13 cellular contexts compared by ENCODE assay signal in genomic region chr1:183164350-183164749, GRCh38. TPM values are rescaled to one million over a fixed set of nuclear protein-coding genes. Genes with fewer than 3 reads are reported as not detected.
DNase-seq lines count a peak whose midpoint lies in the region; ATAC-seq and TF ChIP-seq lines count a peak whose summit lies in the region.
"Had no signal": no experiment of that assay in that cellular context is flagged by ENCODE, and none has a peak within 500 bp of the region (broad histone marks: within the 10 kb centered on the region; RNA-seq: fewer than 3 reads in every experiment).

No MANE protein-coding gene starts in this region.

- no peak overlapping the region for H2AK5ac ChIP-seq in neuronal stem cell (ENCODE audit: low read depth, low read length)

- no peaks in the 10 kb centered on the region for H3K36me3 Mint-ChIP-seq in GM23338 (ENCODE audit: low read depth)
- no peaks in the 10 kb centered on the region for H3K36me3 Mint-ChIP-seq in CD4-positive, alpha-beta T cell (ENCODE audit: low read depth)

- intact Hi-C loops in CD4-positive, alpha-beta T cell (cut with DNase I, micrococcal nuclease), result no loop called here
- intact Hi-C loops in left ventricle myocardium superior (cut with micrococcal nuclease), result no loop called here

- no peak overlapping the region for H2BK5ac ChIP-seq in neuronal stem cell (ENCODE audit: low read length)

- no peak overlapping the region for H4K8ac ChIP-seq in neuronal stem cell (ENCODE audit: low read depth, low read length)

- no CpG with 5 or more reads among the region's 1 CpG for WGBS in neuronal stem cell (ENCODE audit: extremely low coverage in 2 of 2, insufficient read length in 2 of 2, insufficient replicate concordance in 1 of 2), 2 donors

- H3K27ac Mint-ChIP-seq in GM23338, result no peak overlapping the region
- no peak overlapping the region for H3K27ac Mint-ChIP-seq in CD4-positive, alpha-beta T cell

- no peaks in the 10 kb centered on the region for H3K9me3 Mint-ChIP-seq in GM23338
- no peaks in the 10 kb centered on the region for H3K9me3 Mint-ChIP-seq in CD4-positive, alpha-beta T cell

- no peak overlapping the region for H3K4me3 ChIP-seq in GM23338
- no peak overlapping the region for H3K4me3 ChIP-seq in epithelial cell of proximal tubule (ENCODE audit: low read depth, low read length)
- H3K4me3 ChIP-seq in neuronal stem cell (ENCODE audit: low read length in 2 of 2), result no peak overlapping the region
- H3K4me3 ChIP-seq: colonic mucosa, suprapubic skin had no signal

- H2AFZ ChIP-seq in GM23338, result no peak overlapping the region
- peak overlapping the region; percentile 8 for H2AFZ ChIP-seq in neuronal stem cell (ENCODE audit: low read length)

- peak; percentile 93 for ATAC-seq in GM23338
- ATAC-seq in GM21515 (IDR thresholded peaks at IDR 0.05; ENCODE audit: unreplicated experiment), result no peak
- ATAC-seq in CD4-positive, alpha-beta T cell (ENCODE audit: poor library complexity), result no peak
- no peak for ATAC-seq in left ventricle myocardium superior

- CTCF ChIA-PET in CD4-positive, alpha-beta T cell (lab: Charles Lee), result no interaction called here

- peaks cover 2% of the 10 kb centered on the region for H3K27me3 Mint-ChIP-seq in GM23338 (ENCODE audit: insufficient read depth, low read depth, poor library complexity)
- peaks cover 6% of the 10 kb centered on the region for H3K27me3 Mint-ChIP-seq in CD4-positive, alpha-beta T cell

- POLR2A ChIA-PET in CD4-positive, alpha-beta T cell (lab: Charles Lee), result no interaction called here

- no peak overlapping the region for H3K4ac ChIP-seq in neuronal stem cell (ENCODE audit: low read length)

- H3K23ac ChIP-seq in neuronal stem cell (ENCODE audit: low read depth, low read length, poor library complexity), result no peak overlapping the region

- H3K4me2 ChIP-seq in GM23338 (no peak overlapping the region), neuronal stem cell (ENCODE audit: insufficient read depth, low read length, poor library complexity, severe bottlenecking) (no peak overlapping the region)

- H3K27ac ChIP-seq in GM23338 (ENCODE audit: low read depth) (no peak overlapping the region), neuronal stem cell (replicated peaks; ENCODE audit: low read length) (no peak overlapping the region)
- H3K27ac ChIP-seq in CD4-positive, alpha-beta T cell (ENCODE audit: low read depth, low read length), result no peak overlapping the region
- H3K27ac ChIP-seq: colonic mucosa, suprapubic skin had no signal

- H2BK15ac ChIP-seq in neuronal stem cell (ENCODE audit: low read length), result no peak overlapping the region

- H3K79me1 ChIP-seq in neuronal stem cell (ENCODE audit: low read depth, low read length), result no peaks in the 10 kb centered on the region

- H4K20me1 ChIP-seq in GM23338 (replicated peaks; ENCODE audit: insufficient read depth), result no peaks in the 10 kb centered on the region

- peaks cover 4% of the 10 kb centered on the region; the same call in 1 of the 2 replicates for H3K4me1 ChIP-seq in GM23338 (ENCODE audit: insufficient read depth)
- peaks cover 7 to 18% of the 10 kb centered on the region in 2 donors for H3K4me1 ChIP-seq in neuronal stem cell (ENCODE audit: control insufficient read depth in 2 of 2, insufficient read depth in 1 of 2, low read depth in 1 of 2, low read length in 2 of 2)
- H3K4me1 ChIP-seq: colonic mucosa had no signal

- peaks cover 10% of the 10 kb centered on the region; the same call in 1 of the 2 replicates for H3K9me2 ChIP-seq in GM23338 (ENCODE audit: insufficient read depth)

- H2BK12ac ChIP-seq in neuronal stem cell (ENCODE audit: low read length), result no peak overlapping the region

- H3K79me2 ChIP-seq in GM23338 (replicated peaks; ENCODE audit: insufficient read depth), result no peaks in the 10 kb centered on the region

- H3K36me3 ChIP-seq in GM23338 (ENCODE audit: insufficient read depth) (no peaks in the 10 kb centered on the region), neuronal stem cell (replicated peaks in 1 of 2; ENCODE audit: control insufficient read depth in 2 of 2, insufficient read depth in 2 of 2, low read length in 2 of 2) (no peaks in the 10 kb centered on the region)
- H3K36me3 ChIP-seq: colonic mucosa, suprapubic skin had no signal

- peaks cover 14% of the 10 kb centered on the region for H3K4me1 Mint-ChIP-seq in GM23338
- no peaks in the 10 kb centered on the region for H3K4me1 Mint-ChIP-seq in CD4-positive, alpha-beta T cell (ENCODE audit: low read depth)

- DNase-seq in GM23338 (ENCODE audit: low spot score), result peak; percentile 78
- DNase-seq in RPMI7951 (ENCODE audit: low read depth), result peak; percentile 74
- peak; percentile 88 for DNase-seq in epithelial cell of proximal tubule (ENCODE audit: low read depth)
- peak; percentile 8 for DNase-seq in neuronal stem cell (ENCODE audit: low spot score)
- no peak for DNase-seq in NCI-H2227 (lab: John Stamatoyannopoulos, UW; ENCODE audit: unreplicated experiment)
- no peak for DNase-seq in CD4-positive, alpha-beta T cell
- no peak for DNase-seq in left ventricle myocardium superior
- DNase-seq: colonic mucosa; NCI-H1092; NK-92 treated with Interleukin-12 subunit alpha and Interleukin-12 subunit beta, amount 100 ng/mL, for 24 hours; stimulated activated CD4-positive, alpha-beta T cell treated with anti-CD3 and anti-CD28 coated beads, Interleukin-4, amount 100 ng/mL, for 4 hours had no signal

- H3K27me3 ChIP-seq in GM23338 (ENCODE audit: insufficient read depth) (no peaks in the 10 kb centered on the region), neuronal stem cell (ENCODE audit: control insufficient read depth in 3 of 3, insufficient read depth in 3 of 3, low read depth in 1 of 3, low read length in 3 of 3) (no peaks in the 10 kb centered on the region)
- H3K27me3 ChIP-seq in CD4-positive, alpha-beta T cell (ENCODE audit: control insufficient read depth, insufficient read depth, low read length), result no peaks in the 10 kb centered on the region
- H3K27me3 ChIP-seq: colonic mucosa, suprapubic skin had no signal

- no peak overlapping the region for H3K9ac ChIP-seq in neuronal stem cell (ENCODE audit: low read depth, low read length, poor library complexity)

- no peak overlapping the region for H4K91ac ChIP-seq in neuronal stem cell (ENCODE audit: low read depth, low read length, poor library complexity)

- H3K14ac ChIP-seq in neuronal stem cell (ENCODE audit: low read length), result no peak overlapping the region

- no peaks in the 10 kb centered on the region for H3K9me3 ChIP-seq in neuronal stem cell (replicated peaks in 1 of 2; ENCODE audit: control insufficient read depth in 2 of 2, insufficient read depth in 1 of 2, low read depth in 1 of 2, low read length in 2 of 2)
- H3K9me3 ChIP-seq in CD4-positive, alpha-beta T cell (ENCODE audit: control insufficient read depth, low read length), result no peaks in the 10 kb centered on the region
- H3K9me3 ChIP-seq: colonic mucosa, suprapubic skin had no signal

- no peak overlapping the region for H3K4me3 Mint-ChIP-seq in GM23338
- H3K4me3 Mint-ChIP-seq in CD4-positive, alpha-beta T cell, result no peak overlapping the region

- H3K18ac ChIP-seq in neuronal stem cell (ENCODE audit: low read length), result no peak overlapping the region

- no peak overlapping the region for H2BK120ac ChIP-seq in neuronal stem cell (ENCODE audit: low read depth, low read length)

- TF ChIP-seq CTCF in GM23338 (conservative IDR thresholded peaks at IDR 0.05; ENCODE audit: low read depth in 2 of 2), result no peak
- no peak for TF ChIP-seq CTCF in epithelial cell of proximal tubule (conservative IDR thresholded peaks at IDR 0.05; ENCODE audit: low read depth, low read length)
- TF ChIP-seq CTCF in CD4-positive, alpha-beta T cell (IDR thresholded peaks at IDR 0.05), result no peak

- H3F3A ChIP-seq in GM23338 (replicated peaks; ENCODE audit: low read depth), result no peaks in the 10 kb centered on the region

TF ChIP-seq in GM23338, 12 proteins besides CTCF, POLR2A, EP300 and RAD21 (continues in another document):
- no peak for TF ChIP-seq ZNF114 (CRISPR knock-in tag; IDR thresholded peaks at IDR 0.05)

RNA-seq across cellular contexts. Expression of gene LAMC2, which starts 21.7 kb away (rescaled TPM):
- 19.0 and 19.5 TPM in 2 replicates for total RNA-seq in GM23338 (2014; rRNA removed; shearing (Covaris generic))
- 3.4 and 4.3 TPM in 2 replicates for polyA plus RNA-seq in GM23338 (2016; fragmentation: Nextera tagmentation; extraction: Ambion mirVana)
- total RNA-seq in RPMI7951 (2014; rRNA removed; shearing (Covaris generic)), result 1.7 and 2.2 TPM in 2 replicates
- 255 and 382 TPM in 2 replicates for total RNA-seq in epithelial cell of proximal tubule
- 0.20 TPM for polyA plus RNA-seq in neuronal stem cell (2013, experiment 1 of 2)
- polyA plus RNA-seq in neuronal stem cell (2013, experiment 2 of 2), result 0.25 TPM
- not detected for total RNA-seq in CD4-positive, alpha-beta T cell
- 3.7 TPM for total RNA-seq in left ventricle myocardium superior

Comparison
In these comparisons a context has a peak if more than half of its experiments do, and no peak if none do; other contexts are left out.
1. DNase-seq: peak in GM23338 (single experiment), RPMI7951 (single experiment), epithelial cell of proximal tubule (single experiment) and neuronal stem cell (single experiment); none in NCI-H2227 (single experiment), CD4-positive, alpha-beta T cell (0 of 10) and left ventricle myocardium superior (single experiment).
2. RNA of gene LAMC2, which starts 21.7 kb away (total RNA-seq): 255 to 382 TPM in epithelial cell of proximal tubule; 19.0 to 19.5 TPM in GM23338, 3.7 TPM in left ventricle myocardium superior (single experiment), 1.7 to 2.2 TPM in RPMI7951 and not detected in CD4-positive, alpha-beta T cell; every median in the first group is over 10 times any median in the second.